1 cellular context compared by ENCODE assay signal in genomic region chr15:95668201-95668600, GRCh38.
TF ChIP-seq lines count a peak whose summit lies in the region.

No MANE protein-coding gene starts in this region.

TF ChIP-seq in GM23338, 12 proteins besides CTCF, POLR2A, EP300 and RAD21 (continued from another document):
- TF ChIP-seq POLR2AphosphoS5 (IDR thresholded peaks at IDR 0.05; ENCODE audit: low read depth), result no peak
- no peak for TF ChIP-seq ZNF462 (CRISPR knock-in tag; IDR thresholded peaks at IDR 0.05)
- no peak for TF ChIP-seq ZNF331 (CRISPR knock-in tag; IDR thresholded peaks at IDR 0.05; ENCODE audit: low read depth)
- no peak for TF ChIP-seq NANOG (IDR thresholded peaks at IDR 0.05; ENCODE audit: borderline replicate concordance)
- no peak for TF ChIP-seq EZH2 (IDR thresholded peaks at IDR 0.05; ENCODE audit: low read depth, unreplicated experiment)
